ENCODE assay signal across 1 cellular context in the genomic region with DNA sequence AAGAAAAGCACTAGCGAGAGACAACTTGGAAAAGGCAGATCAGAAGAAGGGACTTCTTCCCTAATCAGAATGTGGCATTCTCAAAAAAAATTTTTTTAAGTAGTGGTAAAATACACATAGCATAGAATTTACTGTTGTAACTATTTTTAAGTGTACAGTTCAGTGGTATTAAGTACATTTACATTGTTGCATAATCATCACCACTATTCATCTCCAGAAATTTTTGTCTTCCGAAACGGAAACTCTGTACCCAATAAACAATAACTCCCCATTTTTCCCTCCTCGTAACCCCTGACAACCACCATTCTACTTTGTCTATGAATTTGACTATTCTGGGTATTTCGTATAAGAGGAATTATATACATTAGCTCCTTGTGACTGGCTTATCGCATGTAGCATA.
TF ChIP-seq lines count a peak whose summit lies in the region.

No MANE protein-coding gene starts in this region.

TF ChIP-seq in K562, 482 proteins besides CTCF, POLR2A, EP300 and RAD21:
- TF ChIP-seq SAFB2 (IDR thresholded peaks at IDR 0.05; ENCODE audit: borderline replicate concordance, low read depth, low read length, severe bottlenecking) (no peak), CEBPG (CRISPR knock-in tag; IDR thresholded peaks at IDR 0.05) (no peak), CEBPG (tag; conservative IDR thresholded peaks at IDR 0.05 in 1 of 2, IDR thresholded peaks at IDR 0.05 in 1 of 2) (peak; percentile 54 to 59; a peak in 3 of 4 replicates), HNRNPL (IDR thresholded peaks at IDR 0.05; ENCODE audit: low read depth, low read length) (no peak), JUND (IDR thresholded peaks at IDR 0.05; ENCODE audit: borderline replicate concordance, low read depth, low read length) (no peak), JUND (tag; IDR thresholded peaks at IDR 0.05; ENCODE audit: borderline replicate concordance, low read depth, low read length) (no peak), CEBPB (tag; IDR thresholded peaks at IDR 0.05) (peak; percentile 31; the same call in 1 of the 2 replicates)
